Comparison of ENCODE assay signal across 14 cellular contexts in the genomic region with DNA sequence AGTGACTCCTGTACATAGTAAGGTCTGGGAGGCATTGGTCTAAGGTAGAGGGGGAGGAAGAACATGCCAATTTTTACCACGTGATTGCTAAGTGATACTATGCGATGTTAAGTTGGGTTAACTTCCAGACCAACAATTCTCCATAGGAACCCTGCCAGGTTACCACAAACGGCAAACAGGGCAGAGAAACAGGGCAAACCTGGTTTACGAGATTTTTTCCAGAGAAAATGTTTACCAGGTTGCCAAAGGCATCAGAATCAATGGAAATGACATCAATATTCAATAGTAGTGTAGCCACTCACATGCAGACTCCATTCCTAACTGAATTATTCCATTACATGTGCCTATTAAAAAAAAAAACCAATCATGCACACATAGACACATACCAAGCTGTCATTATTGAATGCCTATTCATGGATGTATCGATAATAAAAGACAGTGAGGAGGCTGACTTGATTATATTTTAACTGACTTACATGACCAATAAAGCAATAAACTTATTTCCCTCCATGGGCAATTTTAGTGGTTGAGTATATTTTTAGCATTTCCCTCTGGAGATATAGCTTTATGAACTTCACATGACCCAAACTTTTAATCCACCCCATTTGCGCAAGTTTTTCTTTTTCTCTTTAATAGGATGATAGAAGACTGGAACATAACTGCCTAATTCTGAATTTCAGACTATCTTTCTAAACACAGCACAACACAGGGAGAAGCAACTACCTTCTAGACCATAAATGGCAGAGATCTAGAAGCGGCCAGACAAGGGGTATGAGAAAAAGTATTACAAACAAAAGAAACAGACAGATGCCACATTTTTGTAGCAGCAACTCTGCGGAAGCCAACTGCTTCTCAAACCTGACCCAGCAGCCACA. TPM values are rescaled to one million over a fixed set of nuclear protein-coding genes. Genes with fewer than 3 reads are reported as not detected.
DNase-seq lines count a peak whose midpoint lies in the region; ATAC-seq, FAIRE-seq and TF ChIP-seq lines count a peak whose summit lies in the region.
"Had no signal": no experiment of that assay in that cellular context is flagged by ENCODE, and none has a peak within 500 bp of the region (broad histone marks: within the 10 kb centered on the region; RNA-seq: fewer than 3 reads in every experiment).

No MANE protein-coding gene starts in this region.

- FAIRE-seq in urothelium cell line (lab: Jason Lieb, UNC) = no peak

- TF ChIP-seq CTCF in activated CD8-positive, alpha-beta T cell treated with anti-CD3 and anti-CD28 coated beads for 36 hours (IDR thresholded peaks at IDR 0.05) = no peak
- no peak for TF ChIP-seq CTCF in brain (conservative IDR thresholded peaks at IDR 0.05)

- H3K4me3 Mint-ChIP-seq in activated CD8-positive, alpha-beta T cell treated with anti-CD3 and anti-CD28 coated beads for 36 hours = no peak overlapping the region
- H3K4me3 Mint-ChIP-seq in activated CD8-positive, alpha-beta T cell treated with anti-CD3 and anti-CD28 coated beads, Interleukin-2, amount 10 ng/mL, durations not matched to agents 7 days and 5 days = no peak overlapping the region
- H3K4me3 Mint-ChIP-seq in brain = no peak overlapping the region
- H3K4me3 Mint-ChIP-seq: dendritic cell treated with granulocyte-macrophage colony-stimulating factor and Interleukin-4, amounts not matched to agents 40 ng/mL and 50 ng/mL, for 4 days had no signal

- peak overlapping the region; percentile 48 for H3K27ac Mint-ChIP-seq in activated CD8-positive, alpha-beta T cell treated with anti-CD3 and anti-CD28 coated beads for 36 hours
- H3K27ac Mint-ChIP-seq in activated CD8-positive, alpha-beta T cell treated with anti-CD3 and anti-CD28 coated beads, Interleukin-2, amount 10 ng/mL, durations not matched to agents 7 days and 5 days = no peak overlapping the region
- peak overlapping the region in 3 of 5 experiments; percentile 2 to 72 (median 51) for H3K27ac Mint-ChIP-seq in brain
- H3K27ac Mint-ChIP-seq: dendritic cell treated with granulocyte-macrophage colony-stimulating factor and Interleukin-4, amounts not matched to agents 40 ng/mL and 50 ng/mL, for 4 days had no signal

- CTCF ChIA-PET in activated CD8-positive, alpha-beta T cell treated with anti-CD3 and anti-CD28 coated beads for 36 hours (lab: Charles Lee) = interaction anchor here (0.9 kb wide), 2 partner anchors 9 to 205 kb away, joined by 3 to 5 read pairs; no protein-coding TSS in a partner anchor
- CTCF ChIA-PET in activated CD8-positive, alpha-beta T cell treated with anti-CD3 and anti-CD28 coated beads, Interleukin-2, amount 10 ng/mL, durations not matched to agents 7 days and 5 days (lab: Charles Lee) = interaction anchor here (1.0 kb wide), 1 partner anchor 9 kb away, joined by 3 read pairs; no protein-coding TSS in a partner anchor

- POLR2A ChIA-PET in activated CD8-positive, alpha-beta T cell treated with anti-CD3 and anti-CD28 coated beads for 36 hours (lab: Charles Lee) = no interaction called here
- POLR2A ChIA-PET in activated CD8-positive, alpha-beta T cell treated with anti-CD3 and anti-CD28 coated beads, Interleukin-2, amount 10 ng/mL, durations not matched to agents 7 days and 5 days (lab: Charles Lee) = interaction anchor here (0.6 kb wide), 1 partner anchor 29 kb away, joined by 4 read pairs; no protein-coding TSS in a partner anchor

- peaks cover 12% of the 10 kb centered on the region for H3K4me1 Mint-ChIP-seq in activated CD8-positive, alpha-beta T cell treated with anti-CD3 and anti-CD28 coated beads for 36 hours (ENCODE audit: low read depth)
- H3K4me1 Mint-ChIP-seq in activated CD8-positive, alpha-beta T cell treated with anti-CD3 and anti-CD28 coated beads, Interleukin-2, amount 10 ng/mL, durations not matched to agents 7 days and 5 days (ENCODE audit: low read depth) = no peaks in the 10 kb centered on the region
- H3K4me1 Mint-ChIP-seq in brain = peaks cover 5% of the 10 kb centered on the region

- no peak for DNase-seq in activated CD8-positive, alpha-beta T cell treated with anti-CD3 and anti-CD28 coated beads for 36 hours
- no peak for DNase-seq in activated CD8-positive, alpha-beta T cell treated with anti-CD3 and anti-CD28 coated beads, Interleukin-2, amount 10 ng/mL, durations not matched to agents 7 days and 5 days
- no peak for DNase-seq in left colon
- peak; percentile 17 for DNase-seq in urothelium cell line (ENCODE audit: low spot score)
- DNase-seq in T-helper 9 cell = no peak
- DNase-seq in NCI-H774 (lab: John Stamatoyannopoulos, UW) = no peak
- no peak for DNase-seq in pons (ENCODE audit: low spot score)
- DNase-seq: activated CD4-positive, alpha-beta T cell treated with anti-CD3 and anti-CD28 coated beads, Interleukin-2, amount 50 U/mL, for 1 hour; activated naive CD4-positive, alpha-beta T cell; lower lobe of right lung; NCI-H1694 treated with DMSO at 0.1 percent for 48 hours; testis had no signal

- H3K9me3 Mint-ChIP-seq in activated CD8-positive, alpha-beta T cell treated with anti-CD3 and anti-CD28 coated beads for 36 hours = peaks cover 7% of the 10 kb centered on the region
- peaks cover 7% of the 10 kb centered on the region for H3K9me3 Mint-ChIP-seq in activated CD8-positive, alpha-beta T cell treated with anti-CD3 and anti-CD28 coated beads, Interleukin-2, amount 10 ng/mL, durations not matched to agents 7 days and 5 days (ENCODE audit: insufficient read depth)
- H3K9me3 Mint-ChIP-seq in brain = peaks cover 11 to 24% (median 12%) of the 10 kb centered on the region in 5 experiments

- no peaks in the 10 kb centered on the region for H3K27me3 Mint-ChIP-seq in activated CD8-positive, alpha-beta T cell treated with anti-CD3 and anti-CD28 coated beads for 36 hours
- H3K27me3 Mint-ChIP-seq in activated CD8-positive, alpha-beta T cell treated with anti-CD3 and anti-CD28 coated beads, Interleukin-2, amount 10 ng/mL, durations not matched to agents 7 days and 5 days (ENCODE audit: low read depth) = no peaks in the 10 kb centered on the region
- H3K27me3 Mint-ChIP-seq in brain = no peaks in the 10 kb centered on the region
- H3K27me3 Mint-ChIP-seq: dendritic cell treated with granulocyte-macrophage colony-stimulating factor and Interleukin-4, amounts not matched to agents 40 ng/mL and 50 ng/mL, for 4 days had no signal

- ATAC-seq in activated CD8-positive, alpha-beta T cell treated with anti-CD3 and anti-CD28 coated beads for 36 hours = no peak
- ATAC-seq in activated CD8-positive, alpha-beta T cell treated with anti-CD3 and anti-CD28 coated beads, Interleukin-2, amount 10 ng/mL, durations not matched to agents 7 days and 5 days = no peak
- peak; percentile 66 for ATAC-seq in left colon
- ATAC-seq: lower lobe of right lung had no signal

- intact Hi-C loops in activated CD8-positive, alpha-beta T cell treated with anti-CD3 and anti-CD28 coated beads for 36 hours (cut with micrococcal nuclease) = no loop called here
- intact Hi-C loops in left colon (cut with DNase I, micrococcal nuclease) = no loop called here

- peaks cover 4% of the 10 kb centered on the region for H3K36me3 Mint-ChIP-seq in activated CD8-positive, alpha-beta T cell treated with anti-CD3 and anti-CD28 coated beads for 36 hours (ENCODE audit: low read depth)
- H3K36me3 Mint-ChIP-seq in activated CD8-positive, alpha-beta T cell treated with anti-CD3 and anti-CD28 coated beads, Interleukin-2, amount 10 ng/mL, durations not matched to agents 7 days and 5 days (ENCODE audit: low read depth) = peaks cover 4% of the 10 kb centered on the region
- H3K36me3 Mint-ChIP-seq in brain = peaks cover 25% of the 10 kb centered on the region

RNA-seq across cellular contexts. Expression of gene KCNE1, which starts 40.6 kb away (rescaled TPM):
- total RNA-seq in activated CD8-positive, alpha-beta T cell treated with anti-CD3 and anti-CD28 coated beads for 36 hours = not detected
- total RNA-seq in activated CD8-positive, alpha-beta T cell treated with anti-CD3 and anti-CD28 coated beads, Interleukin-2, amount 10 ng/mL, durations not matched to agents 7 days and 5 days = under 1 TPM; 0.18 to 0.26 TPM
- polyA plus RNA-seq in brain (ENCODE audit: insufficient read depth, low read depth, low replicate concordance) = 0.22 TPM
- 1 to 10 TPM in 1 of 2 donors, under 1 TPM in 1; 0.59 to 1.2 TPM for total RNA-seq in left colon
